11 cellular contexts compared by ENCODE assay signal in the genomic region with DNA sequence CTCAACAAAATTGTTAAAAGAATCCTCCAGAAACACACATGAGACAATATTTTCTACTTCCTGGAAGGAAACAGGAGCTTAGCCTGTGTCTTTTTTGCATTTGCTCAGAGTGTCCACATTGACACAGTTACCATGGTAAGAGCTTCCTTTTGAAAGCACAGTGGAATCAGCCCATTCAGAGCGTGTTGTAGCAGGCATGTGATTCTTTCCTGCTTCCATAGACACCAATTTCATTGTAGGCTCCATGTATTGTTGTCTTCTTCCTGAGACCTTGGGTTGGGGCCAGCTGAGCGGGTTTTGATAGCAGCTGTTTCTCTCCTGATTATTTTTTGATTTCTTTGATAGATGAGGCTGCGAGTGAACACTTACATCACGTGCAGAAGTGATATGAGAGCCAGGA. TPM values are rescaled to one million over a fixed set of nuclear protein-coding genes. Genes with fewer than 3 reads are reported as not detected.
A peak's percentile ranks its signal among the peaks of the same experiment; 100 is the strongest.
DNase-seq lines count a peak whose midpoint lies in the region; ATAC-seq and TF ChIP-seq lines count a peak whose summit lies in the region.
"Had no signal": no experiment of that assay in that cellular context is flagged by ENCODE, and none has a peak within 500 bp of the region (broad histone marks: within the 10 kb centered on the region; RNA-seq: fewer than 3 reads in every experiment).

No MANE protein-coding gene starts in this region.

- POLR2A ChIA-PET in Panc1 (lab: Charles Lee) = no interaction called here

- H3K9me3 Mint-ChIP-seq in activated naive CD8-positive, alpha-beta T cell treated with anti-CD3 and anti-CD28 coated beads, Interleukin-2, amount 50 U/mL, for 24 hours = no peaks in the 10 kb centered on the region

- in situ Hi-C loops in Panc1 (cut with HindIII; ENCODE audit: low pct_unique_long_range_greater_than_20kb, low sequenced_read_pairs) = no loop called here

- ATAC-seq in Panc1 (no peak), HG02678 (IDR thresholded peaks at IDR 0.05; ENCODE audit: unreplicated experiment) (no peak), GM21526 (IDR thresholded peaks at IDR 0.05; ENCODE audit: low FRiP score, unreplicated experiment) (no peak), HG02623 (IDR thresholded peaks at IDR 0.05; ENCODE audit: unreplicated experiment) (no peak)
- no peak for ATAC-seq in activated naive CD8-positive, alpha-beta T cell treated with anti-CD3 and anti-CD28 coated beads, Interleukin-2, amount 50 U/mL, for 24 hours

- H3K4me1 ChIP-seq in Panc1 (ENCODE audit: control insufficient read depth, insufficient read depth, low read length) (peaks cover 4% of the 10 kb centered on the region), neuron (ENCODE audit: insufficient read depth, low read length) (peaks cover 50% of the 10 kb centered on the region)
- H3K4me1 ChIP-seq: transverse colon had no signal

- H3K4me3 ChIP-seq in Panc1 (ENCODE audit: low read depth in 2 of 2, low read length in 2 of 2) (no peak overlapping the region), neuron (ENCODE audit: low read length) (peak overlapping the region; percentile 16)
- H3K4me3 ChIP-seq: PC-9, transverse colon had no signal

- intact Hi-C loops in Panc1 (cut with micrococcal nuclease; ENCODE audit: unreplicated experiment) = no loop called here

- H3K9me3 ChIP-seq in Panc1 (ENCODE audit: control insufficient read depth, insufficient read depth, low read depth, low read length) (no peaks in the 10 kb centered on the region), neuron (ENCODE audit: low read length) (no peaks in the 10 kb centered on the region)
- H3K9me3 ChIP-seq: transverse colon had no signal

- no peaks in the 10 kb centered on the region for H3K27me3 Mint-ChIP-seq in activated naive CD8-positive, alpha-beta T cell treated with anti-CD3 and anti-CD28 coated beads, Interleukin-2, amount 50 U/mL, for 24 hours

- peak overlapping the region; percentile 15; the same call in 1 of the 2 replicates for H3K27ac ChIP-seq in Panc1 (ENCODE audit: low read length)

- CTCF ChIA-PET in Panc1 (lab: Charles Lee) = interaction anchor here (0.6 kb wide), 1 partner anchor 26 kb away, joined by 5 read pairs; no protein-coding TSS in a partner anchor

- no peak overlapping the region for H3K27ac Mint-ChIP-seq in activated naive CD8-positive, alpha-beta T cell treated with anti-CD3 and anti-CD28 coated beads, Interleukin-2, amount 50 U/mL, for 24 hours

- DNase-seq in DMS153 (lab: John Stamatoyannopoulos, UW) (peak; percentile 89), Panc1 (ENCODE audit: low read depth, low spot score) (no peak), globus pallidus (ENCODE audit: low spot score) (peak; percentile 74)
- DNase-seq in activated naive CD8-positive, alpha-beta T cell treated with anti-CD3 and anti-CD28 coated beads, Interleukin-2, amount 50 U/mL, for 24 hours = no peak
- DNase-seq: NCI-H1694, PC-9, transverse colon had no signal

- H2AFZ ChIP-seq in neuron (ENCODE audit: low read depth, low read length) = no peak overlapping the region
- H2AFZ ChIP-seq: PC-9 had no signal

- no TSS peak for BruUV-seq in Panc1 (replicated peaks; lab: Mats Ljungman, UMichigan)

- no peak overlapping the region for H3K4me3 Mint-ChIP-seq in activated naive CD8-positive, alpha-beta T cell treated with anti-CD3 and anti-CD28 coated beads, Interleukin-2, amount 50 U/mL, for 24 hours

- no peak for TF ChIP-seq CTCF in Panc1 (IDR thresholded peaks at IDR 0.05)

- no peaks in the 10 kb centered on the region for H3K4me1 Mint-ChIP-seq in activated naive CD8-positive, alpha-beta T cell treated with anti-CD3 and anti-CD28 coated beads, Interleukin-2, amount 50 U/mL, for 24 hours

- no peaks in the 10 kb centered on the region for H3K36me3 Mint-ChIP-seq in activated naive CD8-positive, alpha-beta T cell treated with anti-CD3 and anti-CD28 coated beads, Interleukin-2, amount 50 U/mL, for 24 hours (ENCODE audit: low read depth)

- H3K27me3 ChIP-seq in Panc1 (ENCODE audit: control insufficient read depth, insufficient read depth, low read length) = no peaks in the 10 kb centered on the region
- no peaks in the 10 kb centered on the region for H3K27me3 ChIP-seq in neuron (ENCODE audit: insufficient read depth, low read length)
- H3K27me3 ChIP-seq: transverse colon had no signal

- H3K36me3 ChIP-seq in Panc1 (ENCODE audit: control insufficient read depth, insufficient read depth, low read length) (no peaks in the 10 kb centered on the region), neuron (ENCODE audit: insufficient read depth, low read length) (no peaks in the 10 kb centered on the region)
- H3K36me3 ChIP-seq: transverse colon had no signal

RNA-seq across cellular contexts. Expression of gene PXDC1, which starts 44.9 kb away (rescaled TPM):
- 36.2 TPM for total RNA-seq in Panc1 (2021; ENCODE audit: unreplicated experiment)
- polyA plus RNA-seq in Panc1 (2012; ENCODE audit: insufficient read length) = 29.3 TPM

RNA-seq across cellular contexts. Expression of gene FAM50B, which starts 52.8 kb away (rescaled TPM):
- total RNA-seq in Panc1 (2021; ENCODE audit: unreplicated experiment) = not detected
- not detected for polyA plus RNA-seq in Panc1 (2012; ENCODE audit: insufficient read length)

Comparison
In these comparisons a context has a peak if more than half of its experiments do, and no peak if none do; other contexts are left out.
1. DNase-seq: peak in DMS153 (single experiment) and globus pallidus (single experiment); none in Panc1 (single experiment) and activated naive CD8-positive, alpha-beta T cell treated with anti-CD3 and anti-CD28 coated beads, Interleukin-2, amount 50 U/mL, for 24 hours (single experiment).